ENCODE assay signal across 30 cellular contexts in genomic region chr9:122164286-122164685, GRCh38. TPM values are rescaled to one million over a fixed set of nuclear protein-coding genes. Genes with fewer than 3 reads are reported as not detected.
"Had no signal": no experiment of that assay in that cellular context is flagged by ENCODE, and none has a peak within 500 bp of the region (broad histone marks: within the 10 kb centered on the region; RNA-seq: fewer than 3 reads in every experiment).

No MANE protein-coding gene starts in this region.

- H3K4me3 Mint-ChIP-seq: activated B cell treated with CpG ODN at 0.5 μM for 24 hours; activated CD4-positive, alpha-beta memory T cell treated with anti-CD3 and anti-CD28 coated beads, Interleukin-2, amount 10 ng/mL, durations not matched to agents 7 days and 5 days; activated CD8-positive, alpha-beta memory T cell treated with anti-CD3 and anti-CD28 coated beads, Interleukin-2, amount 10 ng/mL, durations not matched to agents 7 days and 5 days; activated naive CD8-positive, alpha-beta T cell treated with anti-CD3 and anti-CD28 coated beads for 36 hours; IgD-negative memory B cell had no signal

- H3K27me3 ChIP-seq: ascending aorta had no signal

- H3K27ac Mint-ChIP-seq: activated B cell treated with CpG ODN at 0.5 μM for 24 hours; activated CD4-positive, alpha-beta memory T cell treated with anti-CD3 and anti-CD28 coated beads, Interleukin-2, amount 10 ng/mL, durations not matched to agents 7 days and 5 days; activated CD8-positive, alpha-beta memory T cell treated with anti-CD3 and anti-CD28 coated beads, Interleukin-2, amount 10 ng/mL, durations not matched to agents 7 days and 5 days; activated naive CD8-positive, alpha-beta T cell treated with anti-CD3 and anti-CD28 coated beads for 36 hours had no signal

- H3K36me3 Mint-ChIP-seq: activated CD8-positive, alpha-beta memory T cell treated with anti-CD3 and anti-CD28 coated beads, Interleukin-2, amount 10 ng/mL, durations not matched to agents 7 days and 5 days had no signal

- DNase-seq: activated B cell treated with CpG ODN at 0.5 μM for 24 hours; activated CD4-positive, alpha-beta memory T cell treated with anti-CD3 and anti-CD28 coated beads, Interleukin-2, amount 10 ng/mL, durations not matched to agents 7 days and 5 days; activated CD4-positive, alpha-beta T cell treated with anti-CD3 and anti-CD28 coated beads for 1 hour; activated CD4-positive, alpha-beta T cell treated with anti-CD3 and anti-CD28 coated beads for 48 hours; activated CD8-positive, alpha-beta memory T cell treated with anti-CD3 and anti-CD28 coated beads for 24 hours; activated CD8-positive, alpha-beta memory T cell treated with anti-CD3 and anti-CD28 coated beads, Interleukin-2, amount 10 ng/mL, durations not matched to agents 7 days and 5 days; activated CD8-positive, alpha-beta memory T cell treated with anti-CD3 and anti-CD28 coated beads, Interleukin-2, amount 50 U/mL, for 48 hours; activated effector memory CD4-positive, alpha-beta T cell treated with Interleukin-2 at 50 U/mL for 16 hours; activated naive CD4-positive, alpha-beta T cell treated with anti-CD3 and anti-CD28 coated beads, Interleukin-2, amount 50 U/mL, for 16 hours; activated naive CD8-positive, alpha-beta T cell treated with anti-CD3 and anti-CD28 coated beads for 36 hours; activated T-cell treated with anti-CD3 and anti-CD28 coated beads, Interleukin-2, amount 50 U/mL, for 48 hours; amygdala; Karpas-422; KBM-7; NCI-H1105; NCI-H1417 treated with DMSO at 0.1 percent for 48 hours; NCI-H1930; NCI-H2081 treated with DMSO at 0.1 percent for 48 hours; NCI-H345; NCI-H524 treated with DMSO at 0.1 percent for 48 hours; SW 1271; T-helper 1 cell; T-helper 2 cell; T-helper 9 cell had no signal

- H3K4me1 ChIP-seq: ascending aorta had no signal

- H3K27ac ChIP-seq: ascending aorta, VCaP had no signal

- H3K9me3 ChIP-seq: ascending aorta had no signal

- H3K4me3 ChIP-seq: ascending aorta had no signal

- H3K36me3 ChIP-seq: ascending aorta had no signal

RNA-seq across cellular contexts. Expression of gene MORN5, which starts 4.6 kb away (rescaled TPM):
- total RNA-seq: activated B cell treated with CpG ODN at 0.5 μM for 24 hours; activated CD4-positive, alpha-beta memory T cell treated with anti-CD3 and anti-CD28 coated beads, Interleukin-2, amount 10 ng/mL, durations not matched to agents 7 days and 5 days; activated CD8-positive, alpha-beta memory T cell treated with anti-CD3 and anti-CD28 coated beads, Interleukin-2, amount 10 ng/mL, durations not matched to agents 7 days and 5 days; activated naive CD8-positive, alpha-beta T cell treated with anti-CD3 and anti-CD28 coated beads for 36 hours; ascending aorta; MCF 10A; NCI-H460; RPMI7951 had no signal
